8 cellular contexts compared by ENCODE assay signal in genomic region chr19:40284501-40285352, GRCh38. TPM values are rescaled to one million over a fixed set of nuclear protein-coding genes. Genes with fewer than 3 reads are reported as not detected.
A peak's percentile ranks its signal among the peaks of the same experiment; 100 is the strongest.
DNase-seq lines count a peak whose midpoint lies in the region; ATAC-seq and TF ChIP-seq lines count a peak whose summit lies in the region.

Gene AKT2 (minus strand): TSS chr19:40285345. CDS start chr19:40265267, 20,078 bp downstream.

- H3K4me3 ChIP-seq in SJCRH30, result peak within 1 kb of the TSS; percentile 88

- DNase-seq in CD14-positive monocyte (ENCODE audit: low spot score) (no peak), SJCRH30 (peak; percentile 84 to 85), Right ventricle myocardium inferior (ENCODE audit: missing footprints) (no peak), posterior cingulate gyrus (peak in 9 of 10 donors; percentile 36 to 94 (median 61)), type B pancreatic cell (ENCODE audit: extremely low spot score, unreplicated experiment) (peak; percentile 91)
- peak; percentile 61 for DNase-seq in activated naive CD4-positive, alpha-beta T cell treated with anti-CD3 and anti-CD28 coated beads, Interleukin-2, amount 50 U/mL, for 16 hours

- ATAC-seq in GM19395 (IDR thresholded peaks at IDR 0.05; ENCODE audit: unreplicated experiment), result peak; percentile 24
- peak; percentile 14 for ATAC-seq in HG03520 (IDR thresholded peaks at IDR 0.05; ENCODE audit: unreplicated experiment)
- ATAC-seq in Right ventricle myocardium inferior, result peak; percentile 34

- TF ChIP-seq CTCF in CD14-positive monocyte (IDR thresholded peaks at IDR 0.05) (no peak), type B pancreatic cell (conservative IDR thresholded peaks at IDR 0.05) (no peak)

- H3K4me1 Mint-ChIP-seq in CD14-positive monocyte, result peaks cover 40% of the 10 kb centered on the region
- peaks cover 28% of the 10 kb centered on the region for H3K4me1 Mint-ChIP-seq in type B pancreatic cell (ENCODE audit: unreplicated experiment)

- H3K4me1 ChIP-seq in SJCRH30, result peaks cover 14% of the 10 kb centered on the region

- intact Hi-C loops in CD14-positive monocyte (cut with micrococcal nuclease) (loop anchor here in 1 of 2 donors (5.0 to 10.0 kb wide), 2 partner anchors 150 to 158 kb away; partner anchors contain the start of gene SERTAD3), Right ventricle myocardium inferior (cut with DNase I) (loop anchor here (2.0 to 10.0 kb wide), 3 partner anchors 42 to 1430 kb away; partner anchors contain the start of gene MAP3K10), posterior cingulate gyrus (cut with DNase I) (loop anchor here (2.0 to 5.0 kb wide), 2 partner anchors 42 to 64 kb away; partner anchors contain the start of genes C19orf47 and PLD3)

- H3K36me3 Mint-ChIP-seq in CD14-positive monocyte (peaks cover 3 to 6% of the 10 kb centered on the region in 2 donors), type B pancreatic cell (no peaks in the 10 kb centered on the region)

- H3K27ac Mint-ChIP-seq in CD14-positive monocyte (peak within 1 kb of the TSS; percentile 99 to 100 (median 100)), type B pancreatic cell (peak within 1 kb of the TSS; percentile 99)

- peaks cover 0 to 2% (median 2%) of the 10 kb centered on the region in 3 donors for H3K27me3 Mint-ChIP-seq in CD14-positive monocyte (ENCODE audit: low read depth in 3 of 3)
- H3K27me3 Mint-ChIP-seq in type B pancreatic cell, result no peaks in the 10 kb centered on the region

- H3K4me3 Mint-ChIP-seq in CD14-positive monocyte, result peak within 1 kb of the TSS; percentile 94 to 95
- H3K4me3 Mint-ChIP-seq in type B pancreatic cell, result peak within 1 kb of the TSS; percentile 97

- no peaks in the 10 kb centered on the region for H3K9me3 Mint-ChIP-seq in CD14-positive monocyte
- H3K9me3 Mint-ChIP-seq in type B pancreatic cell, result no peaks in the 10 kb centered on the region

- peak within 1 kb of the TSS; percentile 89 for H3K27ac ChIP-seq in SJCRH30

- 0 out of 2 replicates have a peak, but pooled peaks cover 2% of the 10 kb centered on the region for H3K36me3 ChIP-seq in SJCRH30

- H3K27me3 ChIP-seq in SJCRH30, result no peaks in the 10 kb centered on the region

- H3K9me3 ChIP-seq in SJCRH30 (replicated peaks), result no peaks in the 10 kb centered on the region

RNA-seq across cellular contexts. Expression of gene AKT2, which starts in this region (rescaled TPM):
- polyA plus RNA-seq in CD14-positive monocyte, result 10 to 100 TPM; 11.4 to 16.3 TPM
- 138 and 142 TPM in 2 replicates for total RNA-seq in SJCRH30 (2014; rRNA removed; shearing (Covaris generic))
- total RNA-seq in Right ventricle myocardium inferior (114 TPM), type B pancreatic cell (ENCODE audit: low replicate concordance) (138 and 149 TPM in 2 replicates)

Comparison
In these comparisons a context has a peak if more than half of its experiments do, and no peak if none do; other contexts are left out.
1. DNase-seq: peak in SJCRH30 (2 of 2), activated naive CD4-positive, alpha-beta T cell treated with anti-CD3 and anti-CD28 coated beads, Interleukin-2, amount 50 U/mL, for 16 hours (single experiment), posterior cingulate gyrus (9 of 10) and type B pancreatic cell (single experiment); none in CD14-positive monocyte (single experiment) and Right ventricle myocardium inferior (single experiment).
2. Peak in every context shown above with its lines, with median percentiles within 50 percentile points of each other: ATAC-seq.